7 cellular contexts compared by ENCODE assay signal in the genomic region with DNA sequence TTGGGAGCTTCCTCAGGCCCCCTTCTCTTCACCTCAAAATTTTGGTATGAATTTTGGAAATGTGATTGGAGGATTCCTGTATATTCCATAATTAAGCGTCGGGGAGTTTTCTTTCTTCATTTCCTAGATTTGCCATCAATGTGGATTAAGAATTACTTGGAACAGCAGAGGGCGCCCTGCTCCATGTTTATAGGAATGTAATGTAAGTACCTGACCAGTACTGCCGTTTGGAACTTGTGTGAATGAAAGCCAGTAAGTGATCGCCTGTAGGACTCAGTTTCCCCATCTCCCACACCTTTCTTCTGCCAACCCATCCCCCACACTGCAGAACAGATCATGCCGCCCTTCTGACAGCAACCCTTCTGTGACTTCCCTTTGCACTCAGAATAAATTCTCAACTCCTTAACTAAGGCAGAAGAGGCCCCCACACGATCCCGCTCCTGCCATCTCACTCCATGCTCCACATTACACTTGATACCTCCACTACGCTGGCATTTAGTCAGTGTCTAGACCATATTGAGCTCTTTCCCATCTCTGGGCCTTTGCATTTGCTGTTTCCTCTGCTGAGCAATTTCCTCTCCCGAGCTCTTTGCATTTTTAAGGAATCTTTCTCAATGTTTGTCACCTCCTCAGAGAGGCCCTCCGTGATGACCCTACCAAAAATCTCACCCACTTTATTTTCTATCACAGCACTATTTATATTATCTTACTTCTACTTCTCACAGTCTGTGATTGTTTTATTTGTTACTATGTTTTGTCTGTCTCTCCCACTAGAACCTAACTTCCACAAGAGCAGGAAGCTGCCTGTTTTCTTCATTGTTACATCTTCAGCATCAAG.
DNase-seq lines count a peak whose midpoint lies in the region; ATAC-seq, FAIRE-seq and TF ChIP-seq lines count a peak whose summit lies in the region.

No MANE protein-coding gene starts in this region.

- intact Hi-C loops in Right ventricle myocardium inferior (cut with DNase I) = loop anchor here (1.0 to 5.0 kb wide), 3 partner anchors 301 to 442 kb away; no protein-coding TSS in a partner anchor
- intact Hi-C loops in posterior vena cava (cut with DNase I) = loop anchor here (2.0 to 10.0 kb wide), 5 partner anchors 261 to 381 kb away; no protein-coding TSS in a partner anchor

- FAIRE-seq in urothelium cell line (lab: Jason Lieb, UNC) = no peak

- no peak overlapping the region for H3K4me3 ChIP-seq in GM12865 (ENCODE audit: low read depth, low read length)

- TF ChIP-seq CTCF in GM12865 (IDR thresholded peaks at IDR 0.05; ENCODE audit: insufficient read depth, low read depth, low read length, missing control alignments) (peak; percentile 58), LNCAP (IDR thresholded peaks at IDR 0.05) (peak; percentile 66)

- DNase-seq in GM12865 (ENCODE audit: low read depth) (peak; percentile 84), SK-N-DZ (ENCODE audit: low spot score) (peak; percentile 76), Right ventricle myocardium inferior (ENCODE audit: missing footprints) (peak; percentile 79), posterior vena cava (ENCODE audit: low spot score) (peak; percentile 85), urothelium cell line (ENCODE audit: low spot score) (peak; percentile 47)
- peak; percentile 66 for DNase-seq in activated naive CD4-positive, alpha-beta T cell treated with anti-CD3 and anti-CD28 coated beads, Interleukin-2, amount 50 U/mL, for 16 hours

- peak; percentile 35 for ATAC-seq in Right ventricle myocardium inferior
